ENCODE assay signal across 8 cellular contexts in genomic region chr3:124986153-124987143, GRCh38. TPM values are rescaled to one million over a fixed set of nuclear protein-coding genes. Genes with fewer than 3 reads are reported as not detected.
DNase-seq lines count a peak whose midpoint lies in the region; ATAC-seq, FAIRE-seq and TF ChIP-seq lines count a peak whose summit lies in the region.

No MANE protein-coding gene starts in this region.

- H3K4me3 ChIP-seq in kidney epithelial cell (ENCODE audit: low read depth, low read length): no peak overlapping the region
- H3K4me3 ChIP-seq in upper lobe of right lung: no peak overlapping the region

- peak; percentile 60 for TF ChIP-seq CTCF in kidney epithelial cell (IDR thresholded peaks at IDR 0.05; ENCODE audit: insufficient read depth, low read length, poor library complexity, severe bottlenecking)
- peak; percentile 41 for TF ChIP-seq CTCF in upper lobe of right lung (IDR thresholded peaks at IDR 0.05)

- no peaks in the 10 kb centered on the region for H3K27me3 ChIP-seq in kidney epithelial cell (ENCODE audit: control insufficient read depth, insufficient read depth, low read length)
- H3K27me3 ChIP-seq in upper lobe of right lung: no peaks in the 10 kb centered on the region

- peaks cover 31% of the 10 kb centered on the region for H3K4me1 ChIP-seq in upper lobe of right lung

- peak; percentile 34 for ATAC-seq in upper lobe of right lung

- peak overlapping the region; percentile 77 for H3K27ac ChIP-seq in upper lobe of right lung

- DNase-seq in NCI-H82 (lab: John Stamatoyannopoulos, UW): peak; percentile 25
- DNase-seq in NCI-H82 treated with DMSO at 0.1 percent for 48 hours (lab: John Stamatoyannopoulos, UW; ENCODE audit: unreplicated experiment): no peak
- peak; percentile 95 for DNase-seq in amniotic epithelial cell (ENCODE audit: low read depth)
- DNase-seq in kidney epithelial cell (ENCODE audit: low read depth): peak; percentile 51
- no peak for DNase-seq in upper lobe of right lung
- no peak for DNase-seq in stimulated activated CD4-positive, alpha-beta T cell treated with anti-CD3 and anti-CD28 coated beads, Interleukin-4, amount 100 ng/mL, for 4 hours
- DNase-seq in COR-L47 (lab: John Stamatoyannopoulos, UW): no peak
- DNase-seq in GM19239 (ENCODE audit: insufficient read length, low spot score): no peak

- no peaks in the 10 kb centered on the region for H3K9me3 ChIP-seq in upper lobe of right lung

- intact Hi-C loops in upper lobe of right lung (cut with DNase I): no loop called here

- FAIRE-seq in GM19239 (lab: Jason Lieb, UNC): no peak

- H3K36me3 ChIP-seq in kidney epithelial cell (ENCODE audit: control insufficient read depth, insufficient read depth, low read length): no peaks in the 10 kb centered on the region
- peaks cover 39% of the 10 kb centered on the region for H3K36me3 ChIP-seq in upper lobe of right lung

RNA-seq across cellular contexts. Expression of gene MUC13, which starts 51.9 kb away (rescaled TPM):
- not detected in 2 replicates for total RNA-seq in kidney epithelial cell
- total RNA-seq in upper lobe of right lung: not detected

Comparison
In these comparisons a context has a peak if more than half of its experiments do, and no peak if none do; other contexts are left out.
1. DNase-seq: peak in NCI-H82 (single experiment), amniotic epithelial cell (single experiment) and kidney epithelial cell (single experiment); none in NCI-H82 treated with DMSO at 0.1 percent for 48 hours (single experiment), upper lobe of right lung (single experiment), stimulated activated CD4-positive, alpha-beta T cell treated with anti-CD3 and anti-CD28 coated beads, Interleukin-4, amount 100 ng/mL, for 4 hours (0 of 2), COR-L47 (single experiment) and GM19239 (single experiment).